Comparison of ENCODE assay signal across 11 cellular contexts in genomic region chr15:25787855-25788521, GRCh38.
A peak's percentile ranks its signal among the peaks of the same experiment; 100 is the strongest.
DNase-seq lines count a peak whose midpoint lies in the region; ATAC-seq, FAIRE-seq and TF ChIP-seq lines count a peak whose summit lies in the region.
"Had no signal": no experiment of that assay in that cellular context is flagged by ENCODE, and none has a peak within 500 bp of the region (broad histone marks: within the 10 kb centered on the region; RNA-seq: fewer than 3 reads in every experiment).

No MANE protein-coding gene starts in this region.

- DNase-seq in DMS53 (lab: John Stamatoyannopoulos, UW) = peak; percentile 8
- no peak for DNase-seq in DMS53 treated with DMSO at 0.1 percent for 48 hours (lab: John Stamatoyannopoulos, UW; ENCODE audit: unreplicated experiment)
- DNase-seq in RKO (ENCODE audit: low spot score) = peak; percentile 7
- DNase-seq in right atrium auricular region (ENCODE audit: low spot score) = peak; percentile 78
- no peak for DNase-seq in HTR-8/SVneo (ENCODE audit: insufficient read length, low spot score)
- no peak for DNase-seq in NK-92 (lab: John Stamatoyannopoulos, UW; ENCODE audit: unreplicated experiment)
- DNase-seq: midbrain, NCI-H82 had no signal

- H3K9ac ChIP-seq in subcutaneous abdominal adipose tissue (ENCODE audit: low read length in 5 of 5) = peak overlapping the region in 3 of 5 donors; percentile 6 to 25 (median 16)

- H3K27ac ChIP-seq in right atrium auricular region = peak overlapping the region in 1 of 2 donors; percentile 39
- peak overlapping the region; percentile 98 for H3K27ac ChIP-seq in subcutaneous abdominal adipose tissue (ENCODE audit: low read depth, low read length)
- H3K27ac ChIP-seq: 22Rv1 had no signal

- H3K4me1 ChIP-seq in right atrium auricular region = peaks cover 0 to 30% of the 10 kb centered on the region in 2 donors
- peaks cover 15 to 60% (median 52%) of the 10 kb centered on the region in 5 donors for H3K4me1 ChIP-seq in subcutaneous abdominal adipose tissue (ENCODE audit: control insufficient read depth in 5 of 5, insufficient read depth in 5 of 5, low read length in 5 of 5)

- H3K27me3 ChIP-seq in right atrium auricular region (no peaks in the 10 kb centered on the region), subcutaneous abdominal adipose tissue (ENCODE audit: control insufficient read depth in 5 of 5, insufficient read depth in 4 of 5, low read length in 5 of 5) (no peaks in the 10 kb centered on the region)

- H3K4me3 ChIP-seq in right atrium auricular region (no peak overlapping the region), subcutaneous abdominal adipose tissue (ENCODE audit: low read depth in 1 of 5, low read length in 5 of 5) (peak overlapping the region in 2 of 5 donors; percentile 2 to 60)

- H3K36me3 ChIP-seq in right atrium auricular region (no peaks in the 10 kb centered on the region), subcutaneous abdominal adipose tissue (ENCODE audit: control insufficient read depth in 5 of 5, insufficient read depth in 5 of 5, low read length in 5 of 5) (no peaks in the 10 kb centered on the region)

- no peak for TF ChIP-seq CTCF in right atrium auricular region (IDR thresholded peaks at IDR 0.05)

- FAIRE-seq in HTR-8/SVneo (lab: Jason Lieb, UNC) = no peak

- H3K9me3 ChIP-seq in right atrium auricular region = no peaks in the 10 kb centered on the region
- H3K9me3 ChIP-seq in subcutaneous abdominal adipose tissue (ENCODE audit: control insufficient read depth in 5 of 5, low read length in 5 of 5) = no peaks in the 10 kb centered on the region

- ATAC-seq in GM19328 (IDR thresholded peaks at IDR 0.05; ENCODE audit: unreplicated experiment) = no peak

Comparison
In these comparisons a context has a peak if more than half of its experiments do, and no peak if none do; other contexts are left out.
1. DNase-seq: peak in DMS53 (single experiment), RKO (single experiment) and right atrium auricular region (single experiment); none in DMS53 treated with DMSO at 0.1 percent for 48 hours (single experiment), HTR-8/SVneo (single experiment) and NK-92 (single experiment).